In the genomic region with DNA sequence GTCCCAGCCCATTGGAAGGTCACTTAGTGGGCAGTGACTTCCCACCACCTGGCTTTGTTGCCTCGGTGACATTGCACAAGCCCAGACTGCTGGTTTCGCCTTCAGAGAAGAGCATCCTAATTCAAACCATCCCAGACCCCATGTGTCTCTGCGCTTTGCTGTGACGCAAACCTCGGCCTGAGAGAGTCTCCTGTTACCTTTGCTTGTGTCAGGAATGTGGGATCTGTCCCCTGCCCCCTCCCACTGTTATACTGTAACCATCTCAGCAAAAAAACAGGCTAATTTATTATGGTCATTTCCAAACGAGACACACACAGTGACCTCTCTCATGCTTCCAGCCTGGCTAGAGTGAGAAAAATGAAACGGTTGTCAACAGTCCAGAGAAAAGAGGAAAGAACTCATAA, we compare ENCODE assay signal across 23 cellular contexts. TPM values are rescaled to one million over a fixed set of nuclear protein-coding genes. Genes with fewer than 3 reads are reported as not detected.
DNase-seq lines count a peak whose midpoint lies in the region; ATAC-seq and TF ChIP-seq lines count a peak whose summit lies in the region.
"Had no signal": no experiment of that assay in that cellular context is flagged by ENCODE, and none has a peak within 500 bp of the region (broad histone marks: within the 10 kb centered on the region; RNA-seq: fewer than 3 reads in every experiment).

No MANE protein-coding gene starts in this region.

- TF ChIP-seq CTCF in neural crest cell (conservative IDR thresholded peaks at IDR 0.05) (no peak), vagina (IDR thresholded peaks at IDR 0.05) (no peak), MM.1S (IDR thresholded peaks at IDR 0.05; ENCODE audit: low read length) (no peak)

- H3K4me2 ChIP-seq in MM.1S (ENCODE audit: low read depth, low read length), result no peak overlapping the region
- H3K4me2 ChIP-seq: KMS-11 had no signal

- no peaks in the 10 kb centered on the region for H3K36me3 Mint-ChIP-seq in neural crest cell (ENCODE audit: low read depth)
- H3K36me3 Mint-ChIP-seq in stimulated activated memory B cell treated with anti-CD40 and anti-IgM and Interleukin-4, amounts not matched to agents 10 μg/mL and 1 μg/mL and 100 μg/mL, for 72 hours, result no peaks in the 10 kb centered on the region
- H3K36me3 Mint-ChIP-seq: activated CD4-positive, alpha-beta memory T cell treated with anti-CD3 and anti-CD28 coated beads for 36 hours; CD4-positive, CD25-positive, alpha-beta regulatory T cell had no signal

- no peaks in the 10 kb centered on the region for H3F3A ChIP-seq in MM.1S (ENCODE audit: insufficient read depth, low read length)

- H3K36me3 ChIP-seq in vagina, result no peaks in the 10 kb centered on the region
- H3K36me3 ChIP-seq in MM.1S (replicated peaks; ENCODE audit: insufficient read depth, low read length), result no peaks in the 10 kb centered on the region
- H3K36me3 ChIP-seq: sigmoid colon had no signal

- H3K9me3 ChIP-seq in vagina, result no peaks in the 10 kb centered on the region
- H3K9me3 ChIP-seq in MM.1S (replicated peaks; ENCODE audit: insufficient read depth, low read length), result no peaks in the 10 kb centered on the region
- H3K9me3 ChIP-seq: sigmoid colon had no signal

- peak overlapping the region; percentile 3 for H3K27ac ChIP-seq in vagina
- H3K27ac ChIP-seq in MM.1S (ENCODE audit: low read length), result no peak overlapping the region
- H3K27ac ChIP-seq: epithelial cell of prostate, KMS-11 had no signal

- H3K9ac ChIP-seq in MM.1S (ENCODE audit: low read length), result no peak overlapping the region
- H3K9ac ChIP-seq: KMS-11 had no signal

- H3K9me2 ChIP-seq in MM.1S (replicated peaks; ENCODE audit: insufficient read depth, low read length), result no peaks in the 10 kb centered on the region

- H4K20me1 ChIP-seq in MM.1S (ENCODE audit: insufficient read depth, low read length), result no peaks in the 10 kb centered on the region

- H3K4me3 ChIP-seq in vagina (no peak overlapping the region), MM.1S (ENCODE audit: low read length) (no peak overlapping the region)
- H3K4me3 ChIP-seq: sigmoid colon had no signal

- DNase-seq in NCI-H510A treated with DMSO at 0.1 percent for 48 hours (lab: John Stamatoyannopoulos, UW), result peak; percentile 16
- no peak for DNase-seq in NCI-H510A (lab: John Stamatoyannopoulos, UW)
- peak; percentile 65 to 66 for DNase-seq in dermis microvascular lymphatic vessel endothelial cell (ENCODE audit: low read depth in 2 of 2)
- DNase-seq in neural crest cell (ENCODE audit: low read depth, low spot score), result no peak
- no peak for DNase-seq in vagina (ENCODE audit: extremely low spot score in 2 of 2)
- DNase-seq in MM.1S, result no peak
- DNase-seq: 8988T; activated CD4-positive, alpha-beta memory T cell treated with anti-CD3 and anti-CD28 coated beads for 36 hours; activated naive CD4-positive, alpha-beta T cell treated with anti-CD3 and anti-CD28 coated beads for 36 hours; CD4-positive, CD25-positive, alpha-beta regulatory T cell; left ventricle myocardium superior; NCI-H1092; NCI-H2029 treated with DMSO at 0.1 percent for 48 hours; NCI-H524; SHP77; sigmoid colon; substantia nigra had no signal

- no peaks in the 10 kb centered on the region for H3K79me2 ChIP-seq in MM.1S (ENCODE audit: low read length)

- ATAC-seq in HG03108 (IDR thresholded peaks at IDR 0.05; ENCODE audit: unreplicated experiment), result no peak
- no peak for ATAC-seq in stimulated activated memory B cell treated with anti-CD40 and anti-IgM and Interleukin-4, amounts not matched to agents 10 μg/mL and 1 μg/mL and 100 μg/mL, for 72 hours
- ATAC-seq: left ventricle myocardium superior had no signal

- intact Hi-C loops in vagina (cut with DNase I), result no loop called here

- H3K4me3 Mint-ChIP-seq in neural crest cell, result no peak overlapping the region
- no peak overlapping the region for H3K4me3 Mint-ChIP-seq in stimulated activated memory B cell treated with anti-CD40 and anti-IgM and Interleukin-4, amounts not matched to agents 10 μg/mL and 1 μg/mL and 100 μg/mL, for 72 hours
- H3K4me3 Mint-ChIP-seq: activated CD4-positive, alpha-beta memory T cell treated with anti-CD3 and anti-CD28 coated beads for 36 hours; activated naive CD4-positive, alpha-beta T cell treated with anti-CD3 and anti-CD28 coated beads for 36 hours; CD4-positive, CD25-positive, alpha-beta regulatory T cell; dendritic cell treated with granulocyte-macrophage colony-stimulating factor and Interleukin-4, amounts not matched to agents 40 ng/mL and 50 ng/mL, for 4 days; T-helper 1 cell treated with Interleukin-12 subunit alpha and Interleukin-12 subunit beta and Interleukin-4 antibody, amounts not matched to agents 30 μg/mL and 1 μg/mL, for 36 hours had no signal

- no peaks in the 10 kb centered on the region for H3K9me3 Mint-ChIP-seq in neural crest cell
- peaks cover 7% of the 10 kb centered on the region for H3K9me3 Mint-ChIP-seq in stimulated activated memory B cell treated with anti-CD40 and anti-IgM and Interleukin-4, amounts not matched to agents 10 μg/mL and 1 μg/mL and 100 μg/mL, for 72 hours
- H3K9me3 Mint-ChIP-seq: activated naive CD4-positive, alpha-beta T cell treated with anti-CD3 and anti-CD28 coated beads for 36 hours; T-helper 1 cell treated with Interleukin-12 subunit alpha and Interleukin-12 subunit beta and Interleukin-4 antibody, amounts not matched to agents 30 μg/mL and 1 μg/mL, for 36 hours had no signal

- no peaks in the 10 kb centered on the region for H3K27me3 Mint-ChIP-seq in neural crest cell (ENCODE audit: low read depth)
- peaks cover 22% of the 10 kb centered on the region for H3K27me3 Mint-ChIP-seq in stimulated activated memory B cell treated with anti-CD40 and anti-IgM and Interleukin-4, amounts not matched to agents 10 μg/mL and 1 μg/mL and 100 μg/mL, for 72 hours
- H3K27me3 Mint-ChIP-seq: activated CD4-positive, alpha-beta memory T cell treated with anti-CD3 and anti-CD28 coated beads for 36 hours; CD4-positive, CD25-positive, alpha-beta regulatory T cell; dendritic cell treated with granulocyte-macrophage colony-stimulating factor and Interleukin-4, amounts not matched to agents 40 ng/mL and 50 ng/mL, for 4 days had no signal

- H3K27me3 ChIP-seq in vagina (no peaks in the 10 kb centered on the region), MM.1S (replicated peaks; ENCODE audit: insufficient read depth, low read length) (no peaks in the 10 kb centered on the region)
- H3K27me3 ChIP-seq: sigmoid colon had no signal

- no peak for TF ChIP-seq POLR2A in vagina (IDR thresholded peaks at IDR 0.05)

- peaks cover 9% of the 10 kb centered on the region for H3K4me1 ChIP-seq in vagina
- H3K4me1 ChIP-seq in MM.1S (ENCODE audit: low read length), result no peaks in the 10 kb centered on the region

- H2AFZ ChIP-seq in MM.1S (ENCODE audit: low read length), result no peak overlapping the region

- H3K27ac Mint-ChIP-seq in neural crest cell (ENCODE audit: unreplicated experiment), result peak overlapping the region; percentile 67
- no peak overlapping the region for H3K27ac Mint-ChIP-seq in stimulated activated memory B cell treated with anti-CD40 and anti-IgM and Interleukin-4, amounts not matched to agents 10 μg/mL and 1 μg/mL and 100 μg/mL, for 72 hours
- H3K27ac Mint-ChIP-seq: activated CD4-positive, alpha-beta memory T cell treated with anti-CD3 and anti-CD28 coated beads for 36 hours; activated naive CD4-positive, alpha-beta T cell treated with anti-CD3 and anti-CD28 coated beads for 36 hours; CD4-positive, CD25-positive, alpha-beta regulatory T cell; dendritic cell treated with granulocyte-macrophage colony-stimulating factor and Interleukin-4, amounts not matched to agents 40 ng/mL and 50 ng/mL, for 4 days; T-helper 1 cell treated with Interleukin-12 subunit alpha and Interleukin-12 subunit beta and Interleukin-4 antibody, amounts not matched to agents 30 μg/mL and 1 μg/mL, for 36 hours had no signal

- H3K4me1 Mint-ChIP-seq in neural crest cell, result no peaks in the 10 kb centered on the region
- no peaks in the 10 kb centered on the region for H3K4me1 Mint-ChIP-seq in stimulated activated memory B cell treated with anti-CD40 and anti-IgM and Interleukin-4, amounts not matched to agents 10 μg/mL and 1 μg/mL and 100 μg/mL, for 72 hours

RNA-seq across cellular contexts. Expression of a gene that starts 25.0 kb away (rescaled TPM):
- total RNA-seq in dermis microvascular lymphatic vessel endothelial cell (3.6 and 6.6 TPM in 2 replicates), neural crest cell (0.48 and 1.4 TPM in 2 replicates), vagina (243 TPM)

Comparison
In these comparisons a context has a peak if more than half of its experiments do, and no peak if none do; other contexts are left out.
1. DNase-seq: peak in NCI-H510A treated with DMSO at 0.1 percent for 48 hours (single experiment) and dermis microvascular lymphatic vessel endothelial cell (2 of 2); none in NCI-H510A (single experiment), neural crest cell (single experiment), vagina (0 of 2) and MM.1S (single experiment).
2. RNA of a gene that starts 25.0 kb away (total RNA-seq): 243 TPM in vagina (single experiment); 3.6 to 6.6 TPM in dermis microvascular lymphatic vessel endothelial cell and 0.48 to 1.4 TPM in neural crest cell; every median in the first group is over 10 times any median in the second.